ENCODE assay signal across 8 cellular contexts in the genomic region with DNA sequence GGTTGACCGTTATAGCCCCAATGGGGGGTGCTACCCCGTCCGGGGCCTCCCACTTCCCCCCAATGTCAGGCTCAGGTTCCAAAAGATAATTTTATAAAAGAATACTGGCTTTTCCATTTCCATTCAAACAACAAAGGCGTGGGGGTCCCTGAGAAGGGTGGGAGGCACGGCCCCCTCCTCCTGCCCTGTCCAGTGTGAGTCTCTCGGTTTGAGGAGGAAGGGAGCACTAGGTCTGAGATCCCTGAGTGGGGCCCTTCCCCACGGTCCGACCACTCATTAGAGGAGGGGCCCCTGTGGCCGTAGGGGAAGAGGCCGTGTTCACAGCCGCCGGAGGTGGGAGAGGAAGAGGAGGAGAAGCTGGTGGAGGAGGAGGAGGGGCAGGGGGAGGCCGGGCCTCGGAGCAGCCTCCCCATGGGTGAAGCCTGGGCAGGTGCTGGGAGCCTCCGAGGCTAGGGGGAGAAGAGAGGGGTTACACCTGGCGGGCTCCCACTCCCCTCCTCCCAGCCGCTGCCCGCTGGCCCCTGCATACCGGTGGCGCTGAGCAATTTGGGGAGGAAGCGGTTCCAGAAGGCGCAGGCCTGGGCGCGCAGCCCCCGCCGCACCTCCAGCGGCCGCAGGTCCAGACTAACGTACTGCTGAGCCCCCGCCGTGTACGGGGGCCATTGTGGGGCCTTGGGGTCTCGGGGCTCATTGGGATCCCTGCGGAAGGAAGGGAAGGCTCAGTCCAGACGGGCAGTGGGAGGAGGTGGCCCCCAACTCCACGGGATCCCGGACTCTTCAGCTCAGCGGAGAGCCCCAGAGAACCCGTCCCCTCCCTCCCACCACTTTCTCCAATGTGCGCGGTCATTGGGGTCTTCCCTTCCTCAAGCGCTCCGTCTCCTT. TPM values are rescaled to one million over a fixed set of nuclear protein-coding genes. Genes with fewer than 3 reads are reported as not detected.
DNase-seq lines count a peak whose midpoint lies in the region; ATAC-seq and TF ChIP-seq lines count a peak whose summit lies in the region.

No MANE protein-coding gene starts in this region.

- no peak for DNase-seq in RWPE1 (ENCODE audit: low spot score)
- DNase-seq in fibroblast of mammary gland (ENCODE audit: low read depth), result no peak
- peak in 1 of 2 donors; percentile 30 for DNase-seq in psoas muscle
- no peak for DNase-seq in cortex of kidney (lab: John Stamatoyannopoulos, UW)
- no peak for DNase-seq in NCI-H2081 (lab: John Stamatoyannopoulos, UW)

- POLR2A ChIA-PET in RWPE1 (lab: Yijun Ruan, JAX; ENCODE audit: low non-redundant PET), result interaction anchor here (0.6 to 1.4 kb wide), 2 partner anchors 16 to 19 kb away, joined by 8 to 15 read pairs; partner anchors contain the start of gene SRRT

- H3K4me1 ChIP-seq in psoas muscle, result peaks cover 36% of the 10 kb centered on the region

- TF ChIP-seq POLR2A in GM18505 (IDR thresholded peaks at IDR 0.05; ENCODE audit: borderline replicate concordance, extremely low read depth, insufficient read depth, insufficient read length), result no peak

- CTCF ChIA-PET in RWPE1 (lab: Yijun Ruan, JAX), result interaction anchor here (0.5 to 1.1 kb wide), 4 partner anchors 10 to 392 kb away, joined by 3 to 6 read pairs (median 4); no protein-coding TSS in a partner anchor

- no peaks in the 10 kb centered on the region for H3K9me3 ChIP-seq in psoas muscle

- ATAC-seq in psoas muscle, result no peak
- ATAC-seq in GM18505 (IDR thresholded peaks at IDR 0.05; ENCODE audit: unreplicated experiment), result no peak
- no peak for ATAC-seq in HG02642 (IDR thresholded peaks at IDR 0.05; ENCODE audit: poor library complexity, unreplicated experiment)

- H3K27ac ChIP-seq in RWPE1 (peak overlapping the region; percentile 93), psoas muscle (peak overlapping the region; percentile 89)

- 25 to 37% (median 30%) methylated on average over 37 to 43 of the region's 43 CpGs for WGBS in psoas muscle, 3 donors

- intact Hi-C loops in psoas muscle (cut with DNase I), result no loop called here

- TF ChIP-seq CTCF in RWPE1 (conservative IDR thresholded peaks at IDR 0.05; ENCODE audit: low read depth) (no peak), fibroblast of mammary gland (conservative IDR thresholded peaks at IDR 0.05; ENCODE audit: control insufficient read depth, insufficient read depth, low read depth, low read length) (no peak), psoas muscle (IDR thresholded peaks at IDR 0.05) (no peak)

- peaks cover 5 to 29% of the 10 kb centered on the region in 2 donors for H3K36me3 ChIP-seq in psoas muscle (ENCODE audit: insufficient read depth in 1 of 2, low read depth in 1 of 2)

- H3K4me3 ChIP-seq in GM08714 (ENCODE audit: low read length) (peak overlapping the region; percentile 54; the same call in 1 of the 2 replicates), fibroblast of mammary gland (ENCODE audit: control insufficient read depth, low read depth, low read length) (peak overlapping the region; percentile 49), psoas muscle (peak overlapping the region; percentile 77)

- H3K27me3 ChIP-seq in psoas muscle (ENCODE audit: insufficient read depth in 3 of 3, low read length in 2 of 3), result no peaks in the 10 kb centered on the region

RNA-seq across cellular contexts. Expression of gene UFSP1, which starts 1.4 kb away (rescaled TPM):
- 1 to 10 TPM; 2.5 to 8.0 (median 6.0) TPM for total RNA-seq in psoas muscle
- 1 to 10 TPM; 3.7 to 7.6 (median 4.3) TPM for polyA plus RNA-seq in psoas muscle

RNA-seq across cellular contexts. Expression of gene ACHE, which starts 4.8 kb away (rescaled TPM):
- 10 to 100 TPM; 21.4 to 99.2 (median 36.8) TPM for total RNA-seq in psoas muscle
- polyA plus RNA-seq in psoas muscle, result 10 to 100 TPM; 10.7 to 23.8 (median 14.2) TPM

RNA-seq across cellular contexts. Expression of gene SRRT, which starts 16.0 kb away (rescaled TPM):
- total RNA-seq in psoas muscle, result 10 to 100 TPM; 46.8 to 79.8 (median 61.0) TPM
- 10 to 100 TPM; 48.2 to 58.1 (median 51.2) TPM for polyA plus RNA-seq in psoas muscle

RNA-seq across cellular contexts. Expression of gene TRIP6, which starts 23.7 kb away (rescaled TPM):
- total RNA-seq in psoas muscle, result 1 to 10 TPM; 5.0 to 8.8 (median 6.8) TPM
- polyA plus RNA-seq in psoas muscle, result 1 to 10 TPM; 4.3 to 7.1 (median 5.3) TPM

RNA-seq across cellular contexts. Expression of gene SLC12A9, which starts 38.4 kb away (rescaled TPM):
- 1 to 10 TPM; 2.9 to 4.7 (median 3.9) TPM for total RNA-seq in psoas muscle
- 1 to 10 TPM; 2.2 to 3.3 (median 2.5) TPM for polyA plus RNA-seq in psoas muscle
